In the genomic region with DNA sequence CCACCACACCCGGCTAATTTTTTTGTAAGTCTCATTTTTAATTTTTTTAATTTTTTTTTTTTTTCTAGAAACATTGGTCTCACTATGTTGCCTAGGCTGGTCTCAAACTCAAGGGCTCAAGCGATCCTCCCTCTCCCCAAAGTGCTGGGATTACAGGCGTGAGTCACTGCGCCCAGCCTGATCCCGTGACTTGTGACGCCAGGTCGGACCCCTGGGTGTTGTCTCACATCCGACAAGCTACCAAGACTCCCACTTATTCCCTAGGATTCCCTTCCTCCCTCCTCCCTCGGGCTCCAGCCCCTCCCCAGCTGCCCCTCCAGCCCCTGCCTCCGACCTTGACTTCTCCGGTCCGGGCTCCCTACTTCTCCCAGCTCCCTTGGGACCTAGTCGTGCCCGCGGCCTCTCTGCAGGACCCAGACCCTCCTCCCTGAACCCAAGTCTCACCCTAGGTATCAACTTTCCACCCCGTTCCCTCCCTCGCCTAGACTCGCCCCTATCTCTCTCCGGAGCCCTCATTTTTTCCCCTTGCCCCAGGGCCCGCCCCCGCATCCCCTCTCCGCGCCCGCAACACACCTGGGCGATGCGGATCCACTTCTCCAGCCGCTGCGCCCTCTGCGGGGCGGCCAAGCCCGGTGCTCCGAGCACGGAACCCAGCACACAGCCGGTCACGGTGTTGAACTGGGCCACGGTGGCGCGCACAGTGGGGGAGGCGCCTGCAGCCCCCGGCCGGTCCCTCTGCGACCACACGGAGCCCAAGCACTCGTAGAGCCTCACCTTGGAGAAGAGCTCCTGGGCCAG, we compare ENCODE assay signal across 2 cellular contexts.
TF ChIP-seq lines count a peak whose summit lies in the region.

No MANE protein-coding gene starts in this region.

TF ChIP-seq in SK-N-SH, 30 proteins besides CTCF, POLR2A, EP300 and RAD21 (continued from another document):
- TF ChIP-seq, protein P1, sequence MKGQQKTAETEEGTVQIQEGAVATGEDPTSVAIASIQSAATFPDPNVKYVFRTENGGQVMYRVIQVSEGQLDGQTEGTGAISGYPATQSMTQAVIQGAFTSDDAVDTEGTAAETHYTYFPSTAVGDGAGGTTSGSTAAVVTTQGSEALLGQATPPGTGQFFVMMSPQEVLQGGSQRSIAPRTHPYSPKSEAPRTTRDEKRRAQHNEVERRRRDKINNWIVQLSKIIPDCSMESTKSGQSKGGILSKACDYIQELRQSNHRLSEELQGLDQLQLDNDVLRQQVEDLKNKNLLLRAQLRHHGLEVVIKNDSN (IDR thresholded peaks at IDR 0.05; ENCODE audit: borderline replicate concordance, low read depth), result no peak
- TF ChIP-seq NRF1 (IDR thresholded peaks at IDR 0.05; ENCODE audit: low read depth, low read length) (no peak), YY1 (IDR thresholded peaks at IDR 0.05; ENCODE audit: low read depth) (no peak), GABPA (IDR thresholded peaks at IDR 0.05; ENCODE audit: low read depth) (no peak), TAF1 (IDR thresholded peaks at IDR 0.05; ENCODE audit: borderline replicate concordance, low read depth, low read length) (no peak), MEF2A (IDR thresholded peaks at IDR 0.05; ENCODE audit: borderline replicate concordance, low read depth) (no peak)
- TF ChIP-seq, protein P2, sequence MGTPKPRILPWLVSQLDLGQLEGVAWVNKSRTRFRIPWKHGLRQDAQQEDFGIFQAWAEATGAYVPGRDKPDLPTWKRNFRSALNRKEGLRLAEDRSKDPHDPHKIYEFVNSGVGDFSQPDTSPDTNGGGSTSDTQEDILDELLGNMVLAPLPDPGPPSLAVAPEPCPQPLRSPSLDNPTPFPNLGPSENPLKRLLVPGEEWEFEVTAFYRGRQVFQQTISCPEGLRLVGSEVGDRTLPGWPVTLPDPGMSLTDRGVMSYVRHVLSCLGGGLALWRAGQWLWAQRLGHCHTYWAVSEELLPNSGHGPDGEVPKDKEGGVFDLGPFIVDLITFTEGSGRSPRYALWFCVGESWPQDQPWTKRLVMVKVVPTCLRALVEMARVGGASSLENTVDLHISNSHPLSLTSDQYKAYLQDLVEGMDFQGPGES (IDR thresholded peaks at IDR 0.05; ENCODE audit: low read depth, low read length), result no peak
- TF ChIP-seq, protein P3, sequence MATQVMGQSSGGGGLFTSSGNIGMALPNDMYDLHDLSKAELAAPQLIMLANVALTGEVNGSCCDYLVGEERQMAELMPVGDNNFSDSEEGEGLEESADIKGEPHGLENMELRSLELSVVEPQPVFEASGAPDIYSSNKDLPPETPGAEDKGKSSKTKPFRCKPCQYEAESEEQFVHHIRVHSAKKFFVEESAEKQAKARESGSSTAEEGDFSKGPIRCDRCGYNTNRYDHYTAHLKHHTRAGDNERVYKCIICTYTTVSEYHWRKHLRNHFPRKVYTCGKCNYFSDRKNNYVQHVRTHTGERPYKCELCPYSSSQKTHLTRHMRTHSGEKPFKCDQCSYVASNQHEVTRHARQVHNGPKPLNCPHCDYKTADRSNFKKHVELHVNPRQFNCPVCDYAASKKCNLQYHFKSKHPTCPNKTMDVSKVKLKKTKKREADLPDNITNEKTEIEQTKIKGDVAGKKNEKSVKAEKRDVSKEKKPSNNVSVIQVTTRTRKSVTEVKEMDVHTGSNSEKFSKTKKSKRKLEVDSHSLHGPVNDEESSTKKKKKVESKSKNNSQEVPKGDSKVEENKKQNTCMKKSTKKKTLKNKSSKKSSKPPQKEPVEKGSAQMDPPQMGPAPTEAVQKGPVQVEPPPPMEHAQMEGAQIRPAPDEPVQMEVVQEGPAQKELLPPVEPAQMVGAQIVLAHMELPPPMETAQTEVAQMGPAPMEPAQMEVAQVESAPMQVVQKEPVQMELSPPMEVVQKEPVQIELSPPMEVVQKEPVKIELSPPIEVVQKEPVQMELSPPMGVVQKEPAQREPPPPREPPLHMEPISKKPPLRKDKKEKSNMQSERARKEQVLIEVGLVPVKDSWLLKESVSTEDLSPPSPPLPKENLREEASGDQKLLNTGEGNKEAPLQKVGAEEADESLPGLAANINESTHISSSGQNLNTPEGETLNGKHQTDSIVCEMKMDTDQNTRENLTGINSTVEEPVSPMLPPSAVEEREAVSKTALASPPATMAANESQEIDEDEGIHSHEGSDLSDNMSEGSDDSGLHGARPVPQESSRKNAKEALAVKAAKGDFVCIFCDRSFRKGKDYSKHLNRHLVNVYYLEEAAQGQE (IDR thresholded peaks at IDR 0.05; ENCODE audit: low read depth, low read length), result no peak

TF ChIP-seq in SK-N-SH treated with all-trans-retinoic acid at 6 μM for 48 hours, 23 proteins besides CTCF, POLR2A, EP300 and RAD21 (continued from another document):
- TF ChIP-seq, protein P4, sequence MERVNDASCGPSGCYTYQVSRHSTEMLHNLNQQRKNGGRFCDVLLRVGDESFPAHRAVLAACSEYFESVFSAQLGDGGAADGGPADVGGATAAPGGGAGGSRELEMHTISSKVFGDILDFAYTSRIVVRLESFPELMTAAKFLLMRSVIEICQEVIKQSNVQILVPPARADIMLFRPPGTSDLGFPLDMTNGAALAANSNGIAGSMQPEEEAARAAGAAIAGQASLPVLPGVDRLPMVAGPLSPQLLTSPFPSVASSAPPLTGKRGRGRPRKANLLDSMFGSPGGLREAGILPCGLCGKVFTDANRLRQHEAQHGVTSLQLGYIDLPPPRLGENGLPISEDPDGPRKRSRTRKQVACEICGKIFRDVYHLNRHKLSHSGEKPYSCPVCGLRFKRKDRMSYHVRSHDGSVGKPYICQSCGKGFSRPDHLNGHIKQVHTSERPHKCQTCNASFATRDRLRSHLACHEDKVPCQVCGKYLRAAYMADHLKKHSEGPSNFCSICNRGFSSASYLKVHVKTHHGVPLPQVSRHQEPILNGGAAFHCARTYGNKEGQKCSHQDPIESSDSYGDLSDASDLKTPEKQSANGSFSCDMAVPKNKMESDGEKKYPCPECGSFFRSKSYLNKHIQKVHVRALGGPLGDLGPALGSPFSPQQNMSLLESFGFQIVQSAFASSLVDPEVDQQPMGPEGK (CRISPR knock-in tag; IDR thresholded peaks at IDR 0.05; ENCODE audit: borderline replicate concordance), result no peak
- TF ChIP-seq TOX (CRISPR knock-in tag; IDR thresholded peaks at IDR 0.05; ENCODE audit: borderline replicate concordance) (no peak), SNAI2 (CRISPR knock-in tag; IDR thresholded peaks at IDR 0.05) (no peak), GLIS3 (CRISPR knock-in tag; IDR thresholded peaks at IDR 0.05) (no peak), ZNF70 (CRISPR knock-in tag; IDR thresholded peaks at IDR 0.05) (no peak), ARNTL (CRISPR knock-in tag; IDR thresholded peaks at IDR 0.05; ENCODE audit: borderline replicate concordance, low read depth) (no peak), ZC3H10 (CRISPR knock-in tag; IDR thresholded peaks at IDR 0.05) (no peak), RARB (CRISPR knock-in tag; IDR thresholded peaks at IDR 0.05) (no peak), PPARA (CRISPR knock-in tag; IDR thresholded peaks at IDR 0.05; ENCODE audit: borderline replicate concordance) (no peak), ESRRG (CRISPR knock-in tag; IDR thresholded peaks at IDR 0.05) (no peak), CSDC2 (CRISPR knock-in tag; IDR thresholded peaks at IDR 0.05) (no peak), TCF4 (CRISPR knock-in tag; IDR thresholded peaks at IDR 0.05; ENCODE audit: borderline replicate concordance) (no peak)
- TF ChIP-seq, protein P5, sequence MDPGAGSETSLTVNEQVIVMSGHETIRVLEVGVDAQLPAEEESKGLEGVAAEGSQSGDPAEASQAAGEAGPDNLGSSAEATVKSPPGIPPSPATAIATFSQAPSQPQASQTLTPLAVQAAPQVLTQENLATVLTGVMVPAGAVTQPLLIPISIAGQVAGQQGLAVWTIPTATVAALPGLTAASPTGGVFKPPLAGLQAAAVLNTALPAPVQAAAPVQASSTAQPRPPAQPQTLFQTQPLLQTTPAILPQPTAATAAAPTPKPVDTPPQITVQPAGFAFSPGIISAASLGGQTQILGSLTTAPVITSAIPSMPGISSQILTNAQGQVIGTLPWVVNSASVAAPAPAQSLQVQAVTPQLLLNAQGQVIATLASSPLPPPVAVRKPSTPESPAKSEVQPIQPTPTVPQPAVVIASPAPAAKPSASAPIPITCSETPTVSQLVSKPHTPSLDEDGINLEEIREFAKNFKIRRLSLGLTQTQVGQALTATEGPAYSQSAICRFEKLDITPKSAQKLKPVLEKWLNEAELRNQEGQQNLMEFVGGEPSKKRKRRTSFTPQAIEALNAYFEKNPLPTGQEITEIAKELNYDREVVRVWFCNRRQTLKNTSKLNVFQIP (CRISPR knock-in tag; IDR thresholded peaks at IDR 0.05; ENCODE audit: borderline replicate concordance, low read depth), result no peak
- TF ChIP-seq, protein P6, sequence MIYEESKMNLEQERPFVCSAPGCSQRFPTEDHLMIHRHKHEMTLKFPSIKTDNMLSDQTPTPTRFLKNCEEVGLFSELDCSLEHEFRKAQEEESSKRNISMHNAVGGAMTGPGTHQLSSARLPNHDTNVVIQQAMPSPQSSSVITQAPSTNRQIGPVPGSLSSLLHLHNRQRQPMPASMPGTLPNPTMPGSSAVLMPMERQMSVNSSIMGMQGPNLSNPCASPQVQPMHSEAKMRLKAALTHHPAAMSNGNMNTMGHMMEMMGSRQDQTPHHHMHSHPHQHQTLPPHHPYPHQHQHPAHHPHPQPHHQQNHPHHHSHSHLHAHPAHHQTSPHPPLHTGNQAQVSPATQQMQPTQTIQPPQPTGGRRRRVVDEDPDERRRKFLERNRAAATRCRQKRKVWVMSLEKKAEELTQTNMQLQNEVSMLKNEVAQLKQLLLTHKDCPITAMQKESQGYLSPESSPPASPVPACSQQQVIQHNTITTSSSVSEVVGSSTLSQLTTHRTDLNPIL (CRISPR knock-in tag; IDR thresholded peaks at IDR 0.05; ENCODE audit: low read depth), result no peak
